ENCODE assay signal across 9 cellular contexts in genomic region chr5:142881076-142881466, GRCh38.
DNase-seq lines count a peak whose midpoint lies in the region; ATAC-seq and TF ChIP-seq lines count a peak whose summit lies in the region.
"Had no signal": no experiment of that assay in that cellular context is flagged by ENCODE, and none has a peak within 500 bp of the region (broad histone marks: within the 10 kb centered on the region; RNA-seq: fewer than 3 reads in every experiment).

No MANE protein-coding gene starts in this region.

- H3K27me3 ChIP-seq in Karpas-422 (ENCODE audit: low read length), result no peaks in the 10 kb centered on the region
- H3K27me3 ChIP-seq in neutrophil, result no peaks in the 10 kb centered on the region

- H3K36me3 ChIP-seq in Karpas-422 (ENCODE audit: insufficient read depth, low read length) (no peaks in the 10 kb centered on the region), neutrophil (peaks cover 89% of the 10 kb centered on the region)

- no peaks in the 10 kb centered on the region for H3K9me3 ChIP-seq in Karpas-422 (ENCODE audit: low read length)
- H3K9me3 ChIP-seq in neutrophil, result no peaks in the 10 kb centered on the region
- H3K9me3 ChIP-seq: psoas muscle had no signal

- H3K4me1 Mint-ChIP-seq in dendritic cell treated with granulocyte-macrophage colony-stimulating factor and Interleukin-4, amounts not matched to agents 40 ng/mL and 50 ng/mL, for 4 days (ENCODE audit: low read depth), result peaks cover 46% of the 10 kb centered on the region

- H3K9me3 Mint-ChIP-seq in dendritic cell treated with granulocyte-macrophage colony-stimulating factor and Interleukin-4, amounts not matched to agents 40 ng/mL and 50 ng/mL, for 4 days, result no peaks in the 10 kb centered on the region

- peak overlapping the region; percentile 17 for H3K4me2 ChIP-seq in Karpas-422 (ENCODE audit: low read depth, low read length, poor library complexity, severe bottlenecking)

- no peak overlapping the region for H3K9ac ChIP-seq in Karpas-422 (ENCODE audit: low read length)

- H4K20me1 ChIP-seq in Karpas-422 (ENCODE audit: insufficient read depth, low read depth, low read length), result no peaks in the 10 kb centered on the region

- H3K27ac ChIP-seq in Karpas-422 (ENCODE audit: low read length) (no peak overlapping the region), neutrophil (peak overlapping the region; percentile 81)
- H3K27ac ChIP-seq: psoas muscle had no signal

- peak; percentile 68 for ATAC-seq in GM18511 (IDR thresholded peaks at IDR 0.05; ENCODE audit: unreplicated experiment)

- DNase-seq in Karpas-422, result peak; percentile 86
- DNase-seq in NCI-H2171 treated with DMSO at 0.1 percent for 48 hours (lab: John Stamatoyannopoulos, UW), result no peak
- no peak for DNase-seq in GM19240 (ENCODE audit: insufficient read length, low spot score)
- DNase-seq in SK-N-DZ (ENCODE audit: low spot score), result no peak
- DNase-seq in GOT3 (lab: John Stamatoyannopoulos, UW), result no peak

- H3K4me3 Mint-ChIP-seq in dendritic cell treated with granulocyte-macrophage colony-stimulating factor and Interleukin-4, amounts not matched to agents 40 ng/mL and 50 ng/mL, for 4 days, result no peak overlapping the region

- no peak overlapping the region for H3K4me3 ChIP-seq in Karpas-422 (ENCODE audit: low read length)
- H3K4me3 ChIP-seq in neutrophil (ENCODE audit: low read depth in 1 of 2, low read length in 1 of 2), result peak overlapping the region in 1 of 2 experiments; percentile 45
- H3K4me3 ChIP-seq: psoas muscle had no signal

- intact Hi-C loops in dendritic cell treated with granulocyte-macrophage colony-stimulating factor and Interleukin-4, amounts not matched to agents 40 ng/mL and 50 ng/mL, for 4 days (cut with micrococcal nuclease), result no loop called here

- no peaks in the 10 kb centered on the region for H3K9me2 ChIP-seq in Karpas-422 (replicated peaks; ENCODE audit: insufficient read depth, low read length)

- no peak for TF ChIP-seq CTCF in neutrophil (IDR thresholded peaks at IDR 0.05)

- H2AFZ ChIP-seq in Karpas-422 (ENCODE audit: low read length), result no peak overlapping the region

- H3K4me1 ChIP-seq in Karpas-422 (ENCODE audit: low read length) (peaks cover 18% of the 10 kb centered on the region), neutrophil (ENCODE audit: control insufficient read depth in 1 of 2, insufficient read depth in 1 of 2, low read depth in 1 of 2, low read length in 1 of 2) (peaks cover 24 to 25% of the 10 kb centered on the region in 2 experiments)

- peaks cover 66% of the 10 kb centered on the region for H3K36me3 Mint-ChIP-seq in dendritic cell treated with granulocyte-macrophage colony-stimulating factor and Interleukin-4, amounts not matched to agents 40 ng/mL and 50 ng/mL, for 4 days (ENCODE audit: low read depth)

- H3K79me2 ChIP-seq in Karpas-422 (ENCODE audit: low read length), result no peaks in the 10 kb centered on the region

- H3K27ac Mint-ChIP-seq in dendritic cell treated with granulocyte-macrophage colony-stimulating factor and Interleukin-4, amounts not matched to agents 40 ng/mL and 50 ng/mL, for 4 days, result peak overlapping the region; percentile 76

- H3K27me3 Mint-ChIP-seq in dendritic cell treated with granulocyte-macrophage colony-stimulating factor and Interleukin-4, amounts not matched to agents 40 ng/mL and 50 ng/mL, for 4 days, result no peaks in the 10 kb centered on the region
